In genomic region chr14:99579903-99580570, GRCh38 we compare ENCODE assay signal across 9 cellular contexts. TPM values are rescaled to one million over a fixed set of nuclear protein-coding genes. Genes with fewer than 3 reads are reported as not detected.
A peak's percentile ranks its signal among the peaks of the same experiment; 100 is the strongest.
DNase-seq lines count a peak whose midpoint lies in the region; ATAC-seq and TF ChIP-seq lines count a peak whose summit lies in the region.
"Had no signal": no experiment of that assay in that cellular context is flagged by ENCODE, and none has a peak within 500 bp of the region (broad histone marks: within the 10 kb centered on the region; RNA-seq: fewer than 3 reads in every experiment).

No MANE protein-coding gene starts in this region.

- intact Hi-C loops in left ventricle myocardium inferior (cut with micrococcal nuclease), result no loop called here
- intact Hi-C loops in activated CD4-positive, alpha-beta memory T cell treated with anti-CD3 and anti-CD28 coated beads for 36 hours (cut with micrococcal nuclease), result no loop called here

- no peak overlapping the region for H3K4me3 ChIP-seq in GM23248
- H3K4me3 ChIP-seq in SJSA1, result no peak overlapping the region
- no peak overlapping the region for H3K4me3 ChIP-seq in left ventricle myocardium inferior

- peak overlapping the region; percentile 30 for H3K4me2 ChIP-seq in GM23248 (ENCODE audit: unreplicated experiment)

- H3K9me3 ChIP-seq in GM23248 (ENCODE audit: low read depth) (no peaks in the 10 kb centered on the region), SJSA1 (replicated peaks) (no peaks in the 10 kb centered on the region), left ventricle myocardium inferior (replicated peaks) (no peaks in the 10 kb centered on the region)

- in situ Hi-C loops in GM23248 (cut with MboI), result no loop called here

- H3K36me3 Mint-ChIP-seq in activated CD4-positive, alpha-beta memory T cell treated with anti-CD3 and anti-CD28 coated beads for 36 hours, result no peaks in the 10 kb centered on the region
- H3K36me3 Mint-ChIP-seq in activated naive CD8-positive, alpha-beta T cell treated with anti-CD3 and anti-CD28 coated beads for 36 hours, result no peaks in the 10 kb centered on the region
- H3K36me3 Mint-ChIP-seq in immature natural killer cell, result no peaks in the 10 kb centered on the region

- H3K36me3 ChIP-seq in GM23248 (ENCODE audit: low read depth) (no peaks in the 10 kb centered on the region), SJSA1 (peaks cover 19% of the 10 kb centered on the region), left ventricle myocardium inferior (no peaks in the 10 kb centered on the region)

- no peak overlapping the region for H3K4me3 Mint-ChIP-seq in activated CD4-positive, alpha-beta memory T cell treated with anti-CD3 and anti-CD28 coated beads for 36 hours
- no peak overlapping the region for H3K4me3 Mint-ChIP-seq in activated naive CD8-positive, alpha-beta T cell treated with anti-CD3 and anti-CD28 coated beads for 36 hours
- H3K4me3 Mint-ChIP-seq in immature natural killer cell, result no peak overlapping the region

- POLR2A ChIA-PET in activated CD4-positive, alpha-beta memory T cell treated with anti-CD3 and anti-CD28 coated beads for 36 hours (lab: Charles Lee), result no interaction called here

- 18 to 22% methylated on average over 11 to 14 of the region's 14 CpGs for WGBS in GM23248 (ENCODE audit: low coverage in 1 of 2, low lambda C conversion rate in 2 of 2, missing lambda C conversion rate in 2 of 2), 2 experiments

- H3K27me3 ChIP-seq in GM23248 (replicated peaks; ENCODE audit: insufficient read depth), result no peaks in the 10 kb centered on the region
- H3K27me3 ChIP-seq in SJSA1 (replicated peaks), result no peaks in the 10 kb centered on the region
- no peaks in the 10 kb centered on the region for H3K27me3 ChIP-seq in left ventricle myocardium inferior (ENCODE audit: low read depth)

- CTCF ChIA-PET in activated CD4-positive, alpha-beta memory T cell treated with anti-CD3 and anti-CD28 coated beads for 36 hours (lab: Charles Lee), result no interaction called here

- no peaks in the 10 kb centered on the region for H3K9me3 Mint-ChIP-seq in activated CD4-positive, alpha-beta memory T cell treated with anti-CD3 and anti-CD28 coated beads for 36 hours
- no peaks in the 10 kb centered on the region for H3K9me3 Mint-ChIP-seq in activated naive CD8-positive, alpha-beta T cell treated with anti-CD3 and anti-CD28 coated beads for 36 hours
- H3K9me3 Mint-ChIP-seq in immature natural killer cell, result no peaks in the 10 kb centered on the region

- peaks cover 2% of the 10 kb centered on the region for H3K4me1 Mint-ChIP-seq in activated CD4-positive, alpha-beta memory T cell treated with anti-CD3 and anti-CD28 coated beads for 36 hours (ENCODE audit: low read depth)
- peaks cover 2% of the 10 kb centered on the region for H3K4me1 Mint-ChIP-seq in activated naive CD8-positive, alpha-beta T cell treated with anti-CD3 and anti-CD28 coated beads for 36 hours
- no peaks in the 10 kb centered on the region for H3K4me1 Mint-ChIP-seq in immature natural killer cell

- no peak overlapping the region for H3K9ac ChIP-seq in GM23248

- DNase-seq in GM23248 (peak; percentile 45), SJSA1 (ENCODE audit: low read depth in 1 of 2, low spot score in 2 of 2) (peak; percentile 98 to 99), left ventricle myocardium inferior (no peak), renal cortical epithelial cell (ENCODE audit: low read depth) (peak; percentile 89), immature natural killer cell (no peak)
- DNase-seq in activated CD4-positive, alpha-beta memory T cell treated with anti-CD3 and anti-CD28 coated beads for 36 hours, result no peak
- no peak for DNase-seq in activated naive CD8-positive, alpha-beta T cell treated with anti-CD3 and anti-CD28 coated beads for 36 hours
- DNase-seq: NCI-H2029 had no signal

- 0 out of 2 replicates have a peak, but pooled peaks cover 6% of the 10 kb centered on the region for H3K79me2 ChIP-seq in GM23248 (ENCODE audit: insufficient read depth)

- H3F3A ChIP-seq in GM23248 (ENCODE audit: insufficient read depth), result no peaks in the 10 kb centered on the region

- ATAC-seq in HG02759 (IDR thresholded peaks at IDR 0.05; ENCODE audit: unreplicated experiment), result no peak

- H3K9me2 ChIP-seq in GM23248 (ENCODE audit: insufficient read depth), result no peaks in the 10 kb centered on the region

- H3K4me1 ChIP-seq in GM23248 (ENCODE audit: insufficient read depth) (peaks cover 25% of the 10 kb centered on the region), SJSA1 (replicated peaks) (peaks cover 68% of the 10 kb centered on the region), left ventricle myocardium inferior (peaks cover 70% of the 10 kb centered on the region)

- H3K27ac ChIP-seq in GM23248 (no peak overlapping the region), SJSA1 (peak overlapping the region; percentile 93), left ventricle myocardium inferior (replicated peaks) (peak overlapping the region; percentile 80)

- no peaks in the 10 kb centered on the region for H4K20me1 ChIP-seq in GM23248 (ENCODE audit: insufficient read depth)

- no peak overlapping the region for H2AFZ ChIP-seq in GM23248

- no peak for TF ChIP-seq CTCF in left ventricle myocardium inferior (IDR thresholded peaks at IDR 0.05; ENCODE audit: borderline replicate concordance)

- no peaks in the 10 kb centered on the region for H3K27me3 Mint-ChIP-seq in activated CD4-positive, alpha-beta memory T cell treated with anti-CD3 and anti-CD28 coated beads for 36 hours
- no peaks in the 10 kb centered on the region for H3K27me3 Mint-ChIP-seq in activated naive CD8-positive, alpha-beta T cell treated with anti-CD3 and anti-CD28 coated beads for 36 hours
- peaks cover 0 to 2% (median 2%) of the 10 kb centered on the region in 3 donors for H3K27me3 Mint-ChIP-seq in immature natural killer cell (ENCODE audit: low read depth in 3 of 3)

- H3K27ac Mint-ChIP-seq in activated CD4-positive, alpha-beta memory T cell treated with anti-CD3 and anti-CD28 coated beads for 36 hours, result no peak overlapping the region
- no peak overlapping the region for H3K27ac Mint-ChIP-seq in activated naive CD8-positive, alpha-beta T cell treated with anti-CD3 and anti-CD28 coated beads for 36 hours
- H3K27ac Mint-ChIP-seq in immature natural killer cell, result no peak overlapping the region

RNA-seq across cellular contexts. Expression of gene CCDC85C, which starts 24.0 kb away (rescaled TPM):
- total RNA-seq in GM23248 (2014; rRNA removed; shearing (Covaris generic)), result 9.0 and 11.0 TPM in 2 replicates
- polyA plus RNA-seq in GM23248 (2016; fragmentation: Nextera tagmentation; extraction: Ambion mirVana) (0.68 and 1.1 TPM in 2 replicates), immature natural killer cell (under 1 TPM; 0.27 to 0.83 (median 0.35) TPM)
- total RNA-seq in SJSA1 (2014; rRNA removed; shearing (Covaris generic)), result 14.5 and 25.8 TPM in 2 replicates
- total RNA-seq in left ventricle myocardium inferior (41.0 TPM), renal cortical epithelial cell (11.0 and 11.6 TPM in 2 replicates)
- 10 to 100 TPM; 10.7 to 12.3 TPM for total RNA-seq in activated CD4-positive, alpha-beta memory T cell treated with anti-CD3 and anti-CD28 coated beads for 36 hours
- total RNA-seq in activated naive CD8-positive, alpha-beta T cell treated with anti-CD3 and anti-CD28 coated beads for 36 hours, result 1 to 10 TPM; 6.3 to 8.9 TPM

Comparison
In these comparisons a context has a peak if more than half of its experiments do, and no peak if none do; other contexts are left out.
1. DNase-seq: peak in GM23248 (single experiment), SJSA1 (2 of 2) and renal cortical epithelial cell (single experiment); none in left ventricle myocardium inferior (single experiment), activated CD4-positive, alpha-beta memory T cell treated with anti-CD3 and anti-CD28 coated beads for 36 hours (single experiment), activated naive CD8-positive, alpha-beta T cell treated with anti-CD3 and anti-CD28 coated beads for 36 hours (single experiment) and immature natural killer cell (0 of 3).